In genomic region chr16:31471241-31471874, GRCh38 we compare ENCODE assay signal across 8 cellular contexts. TPM values are rescaled to one million over a fixed set of nuclear protein-coding genes. Genes with fewer than 3 reads are reported as not detected.
A peak's percentile ranks its signal among the peaks of the same experiment; 100 is the strongest.
DNase-seq lines count a peak whose midpoint lies in the region; ATAC-seq and TF ChIP-seq lines count a peak whose summit lies in the region.
"Had no signal": no experiment of that assay in that cellular context is flagged by ENCODE, and none has a peak within 500 bp of the region (broad histone marks: within the 10 kb centered on the region; RNA-seq: fewer than 3 reads in every experiment).

No MANE protein-coding gene starts in this region.

- peaks cover 0 to 19% of the 10 kb centered on the region in 2 donors for H3K36me3 ChIP-seq in adrenal gland (replicated peaks in 1 of 2)

- DNase-seq in AG09309 (ENCODE audit: low read depth), result no peak
- DNase-seq in adrenal gland, result no peak
- no peak for DNase-seq in memory B cell (ENCODE audit: low spot score in 2 of 2)
- DNase-seq in DMS 273 treated with DMSO at 0.1 percent for 48 hours (lab: John Stamatoyannopoulos, UW), result no peak
- DNase-seq in midbrain (lab: John Stamatoyannopoulos, UW), result no peak

- H3K4me1 ChIP-seq in adrenal gland (replicated peaks in 1 of 2), result peaks cover 0 to 10% of the 10 kb centered on the region in 2 donors

- TF ChIP-seq POLR2A in adrenal gland (IDR thresholded peaks at IDR 0.05), result no peak

- peak overlapping the region; percentile 46 for H3K4me3 Mint-ChIP-seq in memory B cell

- peaks cover 27% of the 10 kb centered on the region for H3K4me1 Mint-ChIP-seq in memory B cell

- H3K9me3 ChIP-seq in adrenal gland (replicated peaks in 1 of 3), result no peaks in the 10 kb centered on the region

- no peak overlapping the region for H3K27ac Mint-ChIP-seq in memory B cell

- H3K4me3 ChIP-seq in AG09309 (ENCODE audit: control insufficient read depth, low read depth, low read length) (peak overlapping the region; percentile 70), adrenal gland (peak overlapping the region in 2 of 4 donors; percentile 46 to 77)

- no peaks in the 10 kb centered on the region for H3K27me3 ChIP-seq in adrenal gland

- H3K9me3 Mint-ChIP-seq in memory B cell, result no peaks in the 10 kb centered on the region

- H3K27me3 Mint-ChIP-seq in memory B cell, result peaks cover 4% of the 10 kb centered on the region

- peak overlapping the region in 4 of 5 donors; percentile 12 to 95 (median 72) for H3K27ac ChIP-seq in adrenal gland

- intact Hi-C loops in adrenal gland (cut with DNase I), result loop anchor here in 1 of 2 donors (10.0 kb wide), 1 partner anchor 233 kb away; no protein-coding TSS in a partner anchor

- peaks cover 3% of the 10 kb centered on the region for H3K36me3 Mint-ChIP-seq in memory B cell

- 47 to 73% (median 64%) methylated on average over 7 to 15 of the region's 15 CpGs for WGBS in adrenal gland, 4 donors

- TF ChIP-seq CTCF in AG09309 (IDR thresholded peaks at IDR 0.05; ENCODE audit: control insufficient read depth, insufficient read depth, low read depth, low read length, missing control alignments) (no peak), adrenal gland (IDR thresholded peaks at IDR 0.05) (no peak)

- ATAC-seq in memory B cell (ENCODE audit: low read depth) (no peak), HG03045 (IDR thresholded peaks at IDR 0.05; ENCODE audit: unreplicated experiment) (no peak)

RNA-seq across cellular contexts. Expression of gene TGFB1I1, which starts 0.6 kb away (rescaled TPM):
- total RNA-seq in adrenal gland, result 10 to 100 TPM; 14.2 to 62.7 (median 34.8) TPM
- polyA plus RNA-seq in adrenal gland, result 10 to 100 TPM; 11.3 to 32.7 (median 29.7) TPM

RNA-seq across cellular contexts. Expression of gene SLC5A2, which starts 11.6 kb away (rescaled TPM):
- under 1 TPM in 1 of 8 donors, not detected in 7; 0.14 TPM for total RNA-seq in adrenal gland
- polyA plus RNA-seq in adrenal gland, result 1 to 10 TPM in 2 of 3 donors, not detected in 1; 2.4 to 3.0 TPM
- total RNA-seq: Daoy, glomerular endothelial cell had no signal

RNA-seq across cellular contexts. Expression of gene ARMC5, which starts 12.1 kb away (rescaled TPM):
- total RNA-seq in adrenal gland, result 10 to 100 TPM in 6 of 8 donors, 1 to 10 TPM in 2; 9.1 to 20.3 (median 12.0) TPM
- 10 to 100 TPM in 2 of 3 donors, 1 to 10 TPM in 1; 2.9 to 37.9 (median 24.5) TPM for polyA plus RNA-seq in adrenal gland

RNA-seq across cellular contexts. Expression of gene ZNF843, which starts 28.8 kb away (rescaled TPM):
- 1 to 10 TPM in 6 of 8 donors, under 1 TPM in 2; 0.61 to 3.1 (median 1.8) TPM for total RNA-seq in adrenal gland
- polyA plus RNA-seq in adrenal gland, result under 1 TPM; 0.37 to 0.97 (median 0.73) TPM
- total RNA-seq: Daoy had no signal

RNA-seq across cellular contexts. Expression of gene RUSF1, which starts 36.8 kb away (rescaled TPM):
- total RNA-seq in adrenal gland, result 10 to 100 TPM; 41.2 to 86.6 (median 66.8) TPM
- 100 to 1,000 TPM in 1 of 3 donors, 10 to 100 TPM in 2; 55.1 to 110 (median 65.1) TPM for polyA plus RNA-seq in adrenal gland
